18 cellular contexts compared by ENCODE assay signal in genomic region chr9:96665789-96666188, GRCh38.
"Had no signal": no experiment of that assay in that cellular context is flagged by ENCODE, and none has a peak within 500 bp of the region (broad histone marks: within the 10 kb centered on the region; RNA-seq: fewer than 3 reads in every experiment).

No MANE protein-coding gene starts in this region.

- H3K9me3 Mint-ChIP-seq: activated CD4-positive, alpha-beta T cell treated with anti-CD3 and anti-CD28 coated beads, Interleukin-2, amount 10 ng/mL, durations not matched to agents 7 days and 5 days; activated CD8-positive, alpha-beta T cell treated with anti-CD3 and anti-CD28 coated beads for 36 hours; activated naive CD8-positive, alpha-beta T cell treated with anti-CD3 and anti-CD28 coated beads for 36 hours; natural killer cell treated with Interleukin-12 subunit alpha and Interleukin-12 subunit beta and Interleukin-15 and Interleukin-18, amount 100 ng/mL, for 72 hours; T-cell; T-helper 2 cell treated with Interferon-gamma antibody and Interleukin-4, amounts not matched to agents 5 μg/mL and 100 μg/mL, for 36 hours had no signal

- H3K27me3 ChIP-seq: heart left ventricle, neutrophil, pancreas, upper lobe of left lung had no signal

- DNase-seq: activated CD4-positive, alpha-beta T cell treated with anti-CD3 and anti-CD28 coated beads, Interleukin-2, amount 10 ng/mL, durations not matched to agents 7 days and 5 days; activated CD8-positive, alpha-beta T cell treated with anti-CD3 and anti-CD28 coated beads for 36 hours; activated naive CD8-positive, alpha-beta T cell treated with anti-CD3 and anti-CD28 coated beads for 36 hours; heart left ventricle; left ventricle myocardium superior; pancreas; right cardiac atrium; stimulated activated CD4-positive, alpha-beta T cell treated with anti-CD3 and anti-CD28 coated beads, Interleukin-12 subunit alpha, Interleukin-12 subunit beta, amount 100 ng/mL, for 4 hours; stimulated activated CD4-positive, alpha-beta T cell treated with anti-CD3 and anti-CD28 coated beads, Interleukin-1b, Interleukin-23, amount 100 ng/mL, for 48 hours; stimulated activated naive CD4-positive, alpha-beta T cell; T-cell; upper lobe of left lung had no signal

- H3K27ac ChIP-seq: coronary artery, epithelial cell of prostate, neutrophil, pancreas, upper lobe of left lung, VCaP had no signal

- H3K4me3 ChIP-seq: coronary artery, heart left ventricle, pancreas, upper lobe of left lung had no signal

- ATAC-seq: T-cell had no signal

- H3K27ac Mint-ChIP-seq: activated CD4-positive, alpha-beta T cell treated with anti-CD3 and anti-CD28 coated beads, Interleukin-2, amount 10 ng/mL, durations not matched to agents 7 days and 5 days; activated CD8-positive, alpha-beta T cell treated with anti-CD3 and anti-CD28 coated beads for 36 hours; activated naive CD8-positive, alpha-beta T cell treated with anti-CD3 and anti-CD28 coated beads for 36 hours; natural killer cell treated with Interleukin-12 subunit alpha and Interleukin-12 subunit beta and Interleukin-15 and Interleukin-18, amount 100 ng/mL, for 72 hours; T-cell; T-helper 2 cell treated with Interferon-gamma antibody and Interleukin-4, amounts not matched to agents 5 μg/mL and 100 μg/mL, for 36 hours had no signal

- H3K9me3 ChIP-seq: heart left ventricle, neutrophil, pancreas, upper lobe of left lung had no signal

- H3K4me1 ChIP-seq: pancreas, upper lobe of left lung had no signal

- H3K4me1 Mint-ChIP-seq: activated naive CD8-positive, alpha-beta T cell treated with anti-CD3 and anti-CD28 coated beads for 36 hours; T-cell had no signal

- H3K4me3 Mint-ChIP-seq: activated CD4-positive, alpha-beta T cell treated with anti-CD3 and anti-CD28 coated beads, Interleukin-2, amount 10 ng/mL, durations not matched to agents 7 days and 5 days; activated CD8-positive, alpha-beta T cell treated with anti-CD3 and anti-CD28 coated beads for 36 hours; activated naive CD8-positive, alpha-beta T cell treated with anti-CD3 and anti-CD28 coated beads for 36 hours; natural killer cell treated with Interleukin-12 subunit alpha and Interleukin-12 subunit beta and Interleukin-15 and Interleukin-18, amount 100 ng/mL, for 72 hours; T-cell; T-helper 2 cell treated with Interferon-gamma antibody and Interleukin-4, amounts not matched to agents 5 μg/mL and 100 μg/mL, for 36 hours had no signal

- H3K36me3 Mint-ChIP-seq: activated naive CD8-positive, alpha-beta T cell treated with anti-CD3 and anti-CD28 coated beads for 36 hours; natural killer cell treated with Interleukin-12 subunit alpha and Interleukin-12 subunit beta and Interleukin-15 and Interleukin-18, amount 100 ng/mL, for 72 hours; T-cell had no signal

- H3K36me3 ChIP-seq: heart left ventricle, neutrophil, pancreas, upper lobe of left lung had no signal
